ENCODE assay signal across 29 cellular contexts in the genomic region with DNA sequence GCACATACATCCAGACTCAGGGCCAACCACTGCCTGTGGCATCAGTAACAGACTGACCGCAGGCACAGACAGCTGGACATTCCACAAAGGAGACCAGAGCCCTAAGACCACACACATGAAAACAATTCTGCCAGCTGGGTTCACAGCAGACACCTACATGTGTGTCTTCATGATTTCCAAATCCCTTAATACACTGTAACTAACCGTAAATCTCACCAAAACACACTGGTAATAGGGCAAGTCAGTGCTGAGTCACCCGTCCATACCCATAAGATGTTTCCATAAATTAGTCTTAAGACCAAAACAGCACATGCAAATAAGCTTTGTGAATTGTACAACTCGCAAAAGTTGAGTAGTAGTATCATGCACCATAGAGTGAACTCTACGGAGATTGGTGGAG.
DNase-seq lines count a peak whose midpoint lies in the region; ATAC-seq, FAIRE-seq and TF ChIP-seq lines count a peak whose summit lies in the region.
"Had no signal": no experiment of that assay in that cellular context is flagged by ENCODE, and none has a peak within 500 bp of the region (broad histone marks: within the 10 kb centered on the region; RNA-seq: fewer than 3 reads in every experiment).

No MANE protein-coding gene starts in this region.

- CTCF ChIA-PET in RWPE1 (lab: Yijun Ruan, JAX), result interaction anchor here (0.6 to 1.1 kb wide), 3 partner anchors 13 to 568 kb away, joined by 3 read pairs; no protein-coding TSS in a partner anchor

- H3K4me1 Mint-ChIP-seq in CD4-positive, CD25-positive, alpha-beta regulatory T cell, result no peaks in the 10 kb centered on the region
- H3K4me1 Mint-ChIP-seq: activated CD4-positive, alpha-beta T cell treated with anti-CD3 and anti-CD28 coated beads, Interleukin-2, amount 10 ng/mL, durations not matched to agents 24 days and 14 days; CD14-positive monocyte; stimulated activated naive B cell treated with anti-CD40 and anti-IgM and Interleukin-4, amounts not matched to agents 10 μg/mL and 1 μg/mL and 100 μg/mL, for 72 hours had no signal

- H3K36me3 Mint-ChIP-seq in CD4-positive, CD25-positive, alpha-beta regulatory T cell, result peaks cover 26% of the 10 kb centered on the region

- H3K36me3 ChIP-seq in CD4-positive, CD25-positive, alpha-beta regulatory T cell (ENCODE audit: control insufficient read depth, insufficient read depth, low read length), result peaks cover 58% of the 10 kb centered on the region
- H3K36me3 ChIP-seq in smooth muscle cell (ENCODE audit: low read depth), result no peaks in the 10 kb centered on the region
- H3K36me3 ChIP-seq: colonic mucosa had no signal

- no peak overlapping the region for H3K4me3 ChIP-seq in CD4-positive, CD25-positive, alpha-beta regulatory T cell (ENCODE audit: low read depth, low read length)
- no peak overlapping the region for H3K4me3 ChIP-seq in smooth muscle cell
- H3K4me3 ChIP-seq: colonic mucosa had no signal

- no peaks in the 10 kb centered on the region for H3K9me3 ChIP-seq in CD4-positive, CD25-positive, alpha-beta regulatory T cell (ENCODE audit: control insufficient read depth in 2 of 2, low read length in 2 of 2)
- H3K9me3 ChIP-seq in smooth muscle cell (replicated peaks; ENCODE audit: low read depth), result no peaks in the 10 kb centered on the region
- H3K9me3 ChIP-seq: colonic mucosa had no signal

- H3K9ac ChIP-seq in smooth muscle cell (ENCODE audit: low read depth), result no peak overlapping the region

- POLR2A ChIA-PET in RWPE1 (lab: Yijun Ruan, JAX; ENCODE audit: low non-redundant PET), result no interaction called here

- no peak overlapping the region for H3K4me3 Mint-ChIP-seq in CD4-positive, CD25-positive, alpha-beta regulatory T cell
- H3K4me3 Mint-ChIP-seq: activated CD4-positive, alpha-beta T cell treated with anti-CD3 and anti-CD28 coated beads, Interleukin-2, amount 10 ng/mL, durations not matched to agents 24 days and 14 days; activated T-cell treated with anti-CD3 and anti-CD28 coated beads, Interleukin-2, amount 50 U/mL, for 4 hours; CD14-positive monocyte; stimulated activated naive B cell treated with anti-CD40 and anti-IgM and Interleukin-4, amounts not matched to agents 10 μg/mL and 1 μg/mL and 100 μg/mL, for 72 hours had no signal

- peak overlapping the region in 2 of 3 donors; percentile 31 to 39 for H3K27ac Mint-ChIP-seq in CD4-positive, CD25-positive, alpha-beta regulatory T cell
- H3K27ac Mint-ChIP-seq: activated CD4-positive, alpha-beta T cell treated with anti-CD3 and anti-CD28 coated beads, Interleukin-2, amount 10 ng/mL, durations not matched to agents 24 days and 14 days; stimulated activated naive B cell treated with anti-CD40 and anti-IgM and Interleukin-4, amounts not matched to agents 10 μg/mL and 1 μg/mL and 100 μg/mL, for 72 hours had no signal

- no peak overlapping the region for H3K4me2 ChIP-seq in smooth muscle cell

- H2AFZ ChIP-seq in smooth muscle cell (ENCODE audit: low read depth), result no peak overlapping the region

- H3K9me3 Mint-ChIP-seq in CD4-positive, CD25-positive, alpha-beta regulatory T cell, result no peaks in the 10 kb centered on the region
- H3K9me3 Mint-ChIP-seq: activated CD4-positive, alpha-beta T cell treated with anti-CD3 and anti-CD28 coated beads, Interleukin-2, amount 10 ng/mL, durations not matched to agents 24 days and 14 days; activated T-cell treated with anti-CD3 and anti-CD28 coated beads, Interleukin-2, amount 50 U/mL, for 4 hours; CD14-positive monocyte; stimulated activated naive B cell treated with anti-CD40 and anti-IgM and Interleukin-4, amounts not matched to agents 10 μg/mL and 1 μg/mL and 100 μg/mL, for 72 hours had no signal

- H3K27me3 Mint-ChIP-seq in CD4-positive, CD25-positive, alpha-beta regulatory T cell, result no peaks in the 10 kb centered on the region
- H3K27me3 Mint-ChIP-seq: activated CD4-positive, alpha-beta T cell treated with anti-CD3 and anti-CD28 coated beads, Interleukin-2, amount 10 ng/mL, durations not matched to agents 24 days and 14 days; stimulated activated naive B cell treated with anti-CD40 and anti-IgM and Interleukin-4, amounts not matched to agents 10 μg/mL and 1 μg/mL and 100 μg/mL, for 72 hours had no signal

- TF ChIP-seq CTCF in foreskin keratinocyte (conservative IDR thresholded peaks at IDR 0.05), result no peak
- TF ChIP-seq CTCF in RWPE1 (conservative IDR thresholded peaks at IDR 0.05; ENCODE audit: low read depth), result no peak
- TF ChIP-seq CTCF in smooth muscle cell (IDR thresholded peaks at IDR 0.05; ENCODE audit: borderline replicate concordance, insufficient read depth, poor library complexity, severe bottlenecking), result no peak

- DNase-seq in CD4-positive, CD25-positive, alpha-beta regulatory T cell, result no peak
- DNase-seq in H54 (ENCODE audit: insufficient read length, low spot score), result no peak
- peak; percentile 34 for DNase-seq in amniotic epithelial cell (ENCODE audit: low read depth)
- peak in 1 of 2 donors; percentile 34 for DNase-seq in foreskin keratinocyte
- no peak for DNase-seq in RWPE1 (ENCODE audit: low spot score)
- DNase-seq in smooth muscle cell (lab: John Stamatoyannopoulos, UW; ENCODE audit: unreplicated experiment), result no peak
- DNase-seq: activated CD4-positive, alpha-beta T cell treated with anti-CD3 and anti-CD28 coated beads, Interleukin-2, amount 10 ng/mL, durations not matched to agents 24 days and 14 days; activated naive CD4-positive, alpha-beta T cell treated with Interleukin-2 at 50 U/mL for 16 hours; activated T-cell treated with anti-CD3 and anti-CD28 coated beads, Interleukin-2, amount 50 U/mL, for 4 hours; amygdala; colonic mucosa; DMS 273 treated with DMSO at 0.1 percent for 48 hours; effector CD8-positive, alpha-beta T cell; GOT3; mesendoderm; MM.1S; NCI-H2081; NCI-H345; NCI-H774; posterior cingulate gyrus; right cardiac atrium; stimulated activated CD4-positive, alpha-beta T cell treated with anti-CD3 and anti-CD28 coated beads, Interleukin-12 subunit alpha, Interleukin-12 subunit beta, amount 100 ng/mL, for 4 hours; stimulated activated CD4-positive, alpha-beta T cell treated with anti-CD3 and anti-CD28 coated beads, Interleukin-4, amount 100 ng/mL, for 4 hours; stimulated activated naive B cell treated with anti-CD40 and anti-IgM and Interleukin-4, amounts not matched to agents 10 μg/mL and 1 μg/mL and 100 μg/mL, for 72 hours; T-helper 2 cell had no signal

- H3K79me2 ChIP-seq in smooth muscle cell (ENCODE audit: low read depth), result no peaks in the 10 kb centered on the region

- H3K27me3 ChIP-seq in CD4-positive, CD25-positive, alpha-beta regulatory T cell (ENCODE audit: control insufficient read depth, insufficient read depth, low read length), result no peaks in the 10 kb centered on the region
- no peaks in the 10 kb centered on the region for H3K27me3 ChIP-seq in foreskin keratinocyte
- no peaks in the 10 kb centered on the region for H3K27me3 ChIP-seq in smooth muscle cell (ENCODE audit: low read depth)
- H3K27me3 ChIP-seq: colonic mucosa had no signal

- no peak overlapping the region for H3K27ac ChIP-seq in CD4-positive, CD25-positive, alpha-beta regulatory T cell (ENCODE audit: insufficient read depth, low read length, poor library complexity, severe bottlenecking)
- H3K27ac ChIP-seq in foreskin keratinocyte (no peak overlapping the region), RWPE1 (no peak overlapping the region), smooth muscle cell (ENCODE audit: low read depth) (no peak overlapping the region)
- H3K27ac ChIP-seq: colonic mucosa had no signal

- FAIRE-seq in H54 (lab: Jason Lieb, UNC), result peak; percentile 84
- FAIRE-seq: urothelium cell line had no signal

- WGBS in smooth muscle cell (ENCODE audit: low lambda C conversion rate), result 72% methylated on average over 5 of the region's 5 CpGs

- TF ChIP-seq POLR2A in H54 (IDR thresholded peaks at IDR 0.05; ENCODE audit: low read depth, low read length), result no peak

- no peaks in the 10 kb centered on the region for H3F3A ChIP-seq in smooth muscle cell (ENCODE audit: low read depth)

- ATAC-seq in CD4-positive, CD25-positive, alpha-beta regulatory T cell (ENCODE audit: low read depth in 2 of 2), result no peak
- ATAC-seq in foreskin keratinocyte, result peak; percentile 56
- ATAC-seq in HG03097 (IDR thresholded peaks at IDR 0.05; ENCODE audit: low FRiP score, unreplicated experiment), result no peak
- ATAC-seq: activated T-cell treated with anti-CD3 and anti-CD28 coated beads, Interleukin-2, amount 50 U/mL, for 4 hours; left lobe of liver; right cardiac atrium; stimulated activated naive B cell treated with anti-CD40 and anti-IgM and Interleukin-4, amounts not matched to agents 10 μg/mL and 1 μg/mL and 100 μg/mL, for 72 hours had no signal

- peaks cover 7% of the 10 kb centered on the region for H4K20me1 ChIP-seq in smooth muscle cell (ENCODE audit: low read depth)

- no peaks in the 10 kb centered on the region for H3K4me1 ChIP-seq in CD4-positive, CD25-positive, alpha-beta regulatory T cell (ENCODE audit: control insufficient read depth, insufficient read depth, low read length, poor library complexity, severe bottlenecking)
- H3K4me1 ChIP-seq in foreskin keratinocyte (no peaks in the 10 kb centered on the region), smooth muscle cell (ENCODE audit: low read depth) (no peaks in the 10 kb centered on the region)
- H3K4me1 ChIP-seq: colonic mucosa had no signal
